ENCODE assay signal across 8 cellular contexts in the genomic region with DNA sequence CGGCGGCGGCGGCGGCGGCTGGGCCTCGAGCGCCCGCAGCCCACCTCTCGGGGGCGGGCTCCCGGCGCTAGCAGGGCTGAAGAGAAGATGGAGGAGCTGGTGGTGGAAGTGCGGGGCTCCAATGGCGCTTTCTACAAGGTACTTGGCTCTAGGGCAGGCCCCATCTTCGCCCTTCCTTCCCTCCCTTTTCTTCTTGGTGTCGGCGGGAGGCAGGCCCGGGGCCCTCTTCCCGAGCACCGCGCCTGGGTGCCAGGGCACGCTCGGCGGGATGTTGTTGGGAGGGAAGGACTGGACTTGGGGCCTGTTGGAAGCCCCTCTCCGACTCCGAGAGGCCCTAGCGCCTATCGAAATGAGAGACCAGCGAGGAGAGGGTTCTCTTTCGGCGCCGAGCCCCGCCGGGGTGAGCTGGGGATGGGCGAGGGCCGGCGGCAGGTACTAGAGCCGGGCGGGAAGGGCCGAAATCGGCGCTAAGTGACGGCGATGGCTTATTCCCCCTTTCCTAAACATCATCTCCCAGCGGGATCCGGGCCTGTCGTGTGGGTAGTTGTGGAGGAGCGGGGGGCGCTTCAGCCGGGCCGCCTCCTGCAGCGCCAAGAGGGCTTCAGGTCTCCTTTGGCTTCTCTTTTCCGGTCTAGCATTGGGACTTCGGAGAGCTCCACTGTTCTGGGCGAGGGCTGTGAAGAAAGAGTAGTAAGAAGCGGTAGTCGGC. TPM values are rescaled to one million over a fixed set of nuclear protein-coding genes. Genes with fewer than 3 reads are reported as not detected.
DNase-seq lines count a peak whose midpoint lies in the region.

No MANE protein-coding gene starts in this region.

- H3K27me3 ChIP-seq in GM23248 (replicated peaks; ENCODE audit: insufficient read depth) (no peaks in the 10 kb centered on the region), layer of hippocampus (ENCODE audit: control insufficient read depth, insufficient read depth, low read length) (no peaks in the 10 kb centered on the region)

- no peaks in the 10 kb centered on the region for H3K9me3 ChIP-seq in GM23248 (ENCODE audit: low read depth)

- peak overlapping the region; percentile 93 for H3K4me2 ChIP-seq in GM23248 (ENCODE audit: unreplicated experiment)

- peak overlapping the region; percentile 92 for H3K4me3 ChIP-seq in GM23248

- in situ Hi-C loops in GM23248 (cut with MboI), result no loop called here

- 0 to 1% methylated on average over 11 to 16 of the region's 58 CpGs for WGBS in GM23248 (ENCODE audit: low coverage in 1 of 2, low lambda C conversion rate in 2 of 2, missing lambda C conversion rate in 2 of 2), 2 experiments

- H3K9ac ChIP-seq in GM23248, result peak overlapping the region; percentile 91

- H3F3A ChIP-seq in GM23248 (ENCODE audit: insufficient read depth), result peaks cover 5% of the 10 kb centered on the region; the same call in 1 of the 2 replicates

- peaks cover 14% of the 10 kb centered on the region; the same call in 1 of the 2 replicates for H3K4me1 ChIP-seq in GM23248 (ENCODE audit: insufficient read depth)

- peak overlapping the region; percentile 81 for H2AFZ ChIP-seq in GM23248

- no peaks in the 10 kb centered on the region for H3K36me3 ChIP-seq in GM23248 (ENCODE audit: low read depth)

- H3K27ac ChIP-seq in GM23248 (peak overlapping the region; percentile 80), cingulate gyrus (ENCODE audit: low read depth, low read length) (peak overlapping the region; percentile 63), layer of hippocampus (ENCODE audit: low read depth, low read length) (peak overlapping the region; percentile 46)

- peaks cover 51% of the 10 kb centered on the region for H3K79me2 ChIP-seq in GM23248 (ENCODE audit: insufficient read depth)

- no peaks in the 10 kb centered on the region for H3K9me2 ChIP-seq in GM23248 (ENCODE audit: insufficient read depth)

- DNase-seq in NCI-H1436 (lab: John Stamatoyannopoulos, UW), result peak; percentile 32
- DNase-seq in NCI-H1436 treated with DMSO at 0.1 percent for 48 hours (lab: John Stamatoyannopoulos, UW), result no peak
- peak; percentile 67 for DNase-seq in GM23248
- DNase-seq in LHCN-M2 (ENCODE audit: low read depth), result peak; percentile 36
- DNase-seq in UCSD-AML1 (lab: John Stamatoyannopoulos, UW; ENCODE audit: unreplicated experiment), result peak; percentile 58
- DNase-seq in stimulated activated CD4-positive, alpha-beta T cell treated with anti-CD3 and anti-CD28 coated beads, Interleukin-2, amount 100 ng/mL, for 24 hours, result peak; percentile 14 to 32

- peaks cover 3% of the 10 kb centered on the region for H4K20me1 ChIP-seq in GM23248 (ENCODE audit: insufficient read depth)

RNA-seq across cellular contexts. Expression of gene FMR1, which starts 0.5 kb away (rescaled TPM):
- 14.7 and 24.9 TPM in 2 replicates for total RNA-seq in GM23248 (2014; rRNA removed; shearing (Covaris generic))
- 6.8 TPM in 2 replicates for polyA plus RNA-seq in GM23248 (2016; fragmentation: Nextera tagmentation; extraction: Ambion mirVana)
- 20.6 and 26.9 TPM in 2 replicates for total RNA-seq in LHCN-M2 (2014; rRNA removed)
- 15.9 TPM for polyA plus RNA-seq in LHCN-M2 (2012)
